ENCODE assay signal across 8 cellular contexts in the genomic region with DNA sequence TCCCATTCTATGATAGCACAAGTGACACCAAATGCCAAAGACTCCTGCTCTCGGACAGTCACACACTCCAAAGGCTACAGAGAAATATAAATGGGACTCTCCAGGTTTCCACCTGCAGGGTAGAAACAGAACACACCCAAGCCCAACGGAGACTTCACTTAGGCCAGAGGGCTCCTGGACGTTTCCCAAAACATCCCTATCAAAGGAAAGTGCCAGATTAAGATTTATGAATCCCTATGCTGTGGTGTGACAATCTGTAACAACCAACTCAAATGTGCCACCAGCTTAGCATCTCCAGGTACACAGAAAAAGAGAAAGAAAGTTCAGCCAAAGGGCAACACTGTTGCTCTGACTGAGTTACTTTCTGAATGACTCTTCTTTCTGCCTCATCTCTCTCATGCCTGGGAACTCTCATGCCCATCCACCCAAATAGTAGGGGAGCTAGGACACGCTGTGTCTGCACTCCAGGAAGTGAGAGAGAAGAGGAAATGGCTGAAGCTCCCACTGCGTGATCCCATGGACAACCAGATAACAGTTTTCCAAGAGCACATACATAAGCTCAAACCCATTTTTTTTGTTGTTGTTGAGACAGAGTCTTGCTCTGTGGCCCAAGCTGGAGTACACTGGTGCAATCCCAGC.
DNase-seq lines count a peak whose midpoint lies in the region; ATAC-seq lines count a peak whose summit lies in the region.

No MANE protein-coding gene starts in this region.

- DNase-seq in activated effector memory CD4-positive, alpha-beta T cell treated with anti-CD3 and anti-CD28 coated beads, Interleukin-2, amount 50 U/mL, for 16 hours, result peak; percentile 68
- no peak for DNase-seq in activated effector memory CD4-positive, alpha-beta T cell treated with Interleukin-2 at 50 U/mL for 16 hours
- peak; percentile 36 to 53 for DNase-seq in activated CD4-positive, alpha-beta T cell treated with anti-CD3 and anti-CD28 coated beads, Interleukin-2, amount 50 U/mL, for 48 hours
- peak; percentile 20 for DNase-seq in stimulated activated naive CD4-positive, alpha-beta T cell treated with Interleukin-2 at 50 U/mL for 16 hours (lab: John Stamatoyannopoulos, UW)
- DNase-seq in NCI-H1048 (lab: John Stamatoyannopoulos, UW), result no peak
- no peak for DNase-seq in effector CD4-positive, alpha-beta T cell
- DNase-seq in NCI-H2081 treated with DMSO at 0.1 percent for 48 hours (lab: John Stamatoyannopoulos, UW), result no peak

- ATAC-seq in HG02763 (IDR thresholded peaks at IDR 0.05; ENCODE audit: unreplicated experiment), result peak; percentile 54

Comparison
In these comparisons a context has a peak if more than half of its experiments do, and no peak if none do; other contexts are left out.
1. DNase-seq: peak in activated effector memory CD4-positive, alpha-beta T cell treated with anti-CD3 and anti-CD28 coated beads, Interleukin-2, amount 50 U/mL, for 16 hours (single experiment), activated CD4-positive, alpha-beta T cell treated with anti-CD3 and anti-CD28 coated beads, Interleukin-2, amount 50 U/mL, for 48 hours (2 of 2) and stimulated activated naive CD4-positive, alpha-beta T cell treated with Interleukin-2 at 50 U/mL for 16 hours (single experiment); none in activated effector memory CD4-positive, alpha-beta T cell treated with Interleukin-2 at 50 U/mL for 16 hours (single experiment), NCI-H1048 (single experiment), effector CD4-positive, alpha-beta T cell (single experiment) and NCI-H2081 treated with DMSO at 0.1 percent for 48 hours (single experiment).